28 cellular contexts compared by ENCODE assay signal in the genomic region with DNA sequence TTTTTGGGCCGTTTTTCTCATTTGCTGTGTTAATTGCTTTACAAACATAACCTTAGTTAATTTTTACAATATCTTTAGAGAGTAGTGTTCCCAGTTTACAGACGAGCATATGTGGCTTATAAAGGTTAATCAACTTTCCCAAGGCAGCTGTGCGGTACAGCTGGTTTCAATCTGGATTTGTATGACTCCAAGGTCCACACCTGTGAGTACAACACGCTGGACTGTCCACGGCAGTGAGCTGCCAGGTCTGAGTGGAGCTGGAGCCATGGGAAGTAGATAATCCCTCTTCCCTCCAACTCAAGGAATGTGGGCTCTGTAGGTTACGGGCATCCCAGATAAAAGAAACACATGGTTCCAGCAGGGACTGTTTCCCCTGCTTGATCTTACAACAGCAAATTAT.
"Had no signal": no experiment of that assay in that cellular context is flagged by ENCODE, and none has a peak within 500 bp of the region (broad histone marks: within the 10 kb centered on the region; RNA-seq: fewer than 3 reads in every experiment).

No MANE protein-coding gene starts in this region.

- H3K9me3 ChIP-seq: body of pancreas, esophagus muscularis mucosa, gastrocnemius medialis had no signal

- H3K36me3 ChIP-seq: esophagus muscularis mucosa, heart left ventricle had no signal

- H3K27me3 ChIP-seq: body of pancreas, esophagus muscularis mucosa, gastrocnemius medialis, heart left ventricle had no signal

- H3K27ac ChIP-seq: body of pancreas, esophagus muscularis mucosa, gastrocnemius medialis, heart left ventricle had no signal

- H3K4me1 ChIP-seq: body of pancreas, gastrocnemius medialis had no signal

- H3K27me3 Mint-ChIP-seq: activated naive CD4-positive, alpha-beta T cell treated with anti-CD3 and anti-CD28 coated beads, Interleukin-2, amount 10 ng/mL, durations not matched to agents 7 days and 5 days; activated naive CD8-positive, alpha-beta T cell treated with anti-CD3 and anti-CD28 coated beads, Interleukin-2, amount 10 ng/mL, durations not matched to agents 7 days and 5 days had no signal

- H3K36me3 Mint-ChIP-seq: activated naive CD4-positive, alpha-beta T cell treated with anti-CD3 and anti-CD28 coated beads, Interleukin-2, amount 10 ng/mL, durations not matched to agents 7 days and 5 days; activated naive CD4-positive, alpha-beta T cell treated with anti-CD3 and anti-CD28 coated beads, Interleukin-2, amount 50 U/mL, for 72 hours; activated naive CD8-positive, alpha-beta T cell treated with anti-CD3 and anti-CD28 coated beads, Interleukin-2, amount 10 ng/mL, durations not matched to agents 7 days and 5 days had no signal

- H3K4me1 Mint-ChIP-seq: activated CD4-positive, alpha-beta T cell treated with anti-CD3 and anti-CD28 coated beads, Interleukin-2, amount 10 ng/mL, durations not matched to agents 7 days and 5 days; activated naive CD4-positive, alpha-beta T cell treated with anti-CD3 and anti-CD28 coated beads, Interleukin-2, amount 10 ng/mL, durations not matched to agents 7 days and 5 days had no signal

- FAIRE-seq: colon had no signal

- DNase-seq: activated CD4-positive, alpha-beta memory T cell treated with anti-CD3 and anti-CD28 coated beads, Interleukin-2, amount 10 ng/mL, durations not matched to agents 7 days and 5 days; activated CD4-positive, alpha-beta T cell treated with anti-CD3 and anti-CD28 coated beads for 1 hour; activated CD4-positive, alpha-beta T cell treated with anti-CD3 and anti-CD28 coated beads for 4 hours; activated CD4-positive, alpha-beta T cell treated with anti-CD3 and anti-CD28 coated beads, Interleukin-2, amount 10 ng/mL, durations not matched to agents 7 days and 5 days; activated CD4-positive, alpha-beta T cell treated with anti-CD3 and anti-CD28 coated beads, Interleukin-2, amount 50 U/mL, for 4 hours; activated CD4-positive, CD25-positive, alpha-beta regulatory T cell; activated CD8-positive, alpha-beta memory T cell treated with anti-CD3 and anti-CD28 coated beads, Interleukin-2, amount 50 U/mL, for 48 hours; activated gamma-delta T cell; activated naive CD4-positive, alpha-beta T cell; activated naive CD4-positive, alpha-beta T cell treated with anti-CD3 and anti-CD28 coated beads, Interleukin-2, amount 10 ng/mL, durations not matched to agents 7 days and 5 days; activated naive CD8-positive, alpha-beta T cell treated with anti-CD3 and anti-CD28 coated beads, Interleukin-2, amount 10 ng/mL, durations not matched to agents 7 days and 5 days; activated T-cell treated with anti-CD3 and anti-CD28 coated beads for 4 hours; activated T-cell treated with anti-CD3 and anti-CD28 coated beads, Interleukin-2, amount 50 U/mL, for 24 hours; activated T-cell treated with anti-CD3 and anti-CD28 coated beads, Interleukin-2, amount 50 U/mL, for 72 hours; body of pancreas; caudate nucleus; cortex of kidney; dermis blood vessel endothelial cell; effector CD4-positive, alpha-beta T cell; effector memory CD8-positive, alpha-beta T cell; erythroblast; gastrocnemius medialis; glutamatergic neuron; heart left ventricle; T-helper 2 cell had no signal

- H3K27ac Mint-ChIP-seq: activated CD4-positive, alpha-beta memory T cell treated with anti-CD3 and anti-CD28 coated beads, Interleukin-2, amount 10 ng/mL, durations not matched to agents 7 days and 5 days; activated CD4-positive, alpha-beta T cell treated with anti-CD3 and anti-CD28 coated beads, Interleukin-2, amount 10 ng/mL, durations not matched to agents 7 days and 5 days; activated naive CD4-positive, alpha-beta T cell treated with anti-CD3 and anti-CD28 coated beads, Interleukin-2, amount 10 ng/mL, durations not matched to agents 7 days and 5 days; activated naive CD4-positive, alpha-beta T cell treated with anti-CD3 and anti-CD28 coated beads, Interleukin-2, amount 50 U/mL, for 72 hours; activated naive CD8-positive, alpha-beta T cell treated with anti-CD3 and anti-CD28 coated beads, Interleukin-2, amount 10 ng/mL, durations not matched to agents 7 days and 5 days; activated T-cell treated with anti-CD3 and anti-CD28 coated beads, Interleukin-2, amount 50 U/mL, for 24 hours; activated T-cell treated with anti-CD3 and anti-CD28 coated beads, Interleukin-2, amount 50 U/mL, for 72 hours; effector memory CD8-positive, alpha-beta T cell had no signal

- H3K9me3 Mint-ChIP-seq: activated CD4-positive, alpha-beta memory T cell treated with anti-CD3 and anti-CD28 coated beads, Interleukin-2, amount 10 ng/mL, durations not matched to agents 7 days and 5 days; activated CD4-positive, alpha-beta T cell treated with anti-CD3 and anti-CD28 coated beads, Interleukin-2, amount 10 ng/mL, durations not matched to agents 7 days and 5 days; activated naive CD4-positive, alpha-beta T cell treated with anti-CD3 and anti-CD28 coated beads, Interleukin-2, amount 10 ng/mL, durations not matched to agents 7 days and 5 days; activated naive CD4-positive, alpha-beta T cell treated with anti-CD3 and anti-CD28 coated beads, Interleukin-2, amount 50 U/mL, for 72 hours; activated naive CD8-positive, alpha-beta T cell treated with anti-CD3 and anti-CD28 coated beads, Interleukin-2, amount 10 ng/mL, durations not matched to agents 7 days and 5 days; activated T-cell treated with anti-CD3 and anti-CD28 coated beads, Interleukin-2, amount 50 U/mL, for 24 hours; activated T-cell treated with anti-CD3 and anti-CD28 coated beads, Interleukin-2, amount 50 U/mL, for 72 hours; effector memory CD8-positive, alpha-beta T cell had no signal

- ATAC-seq: activated naive CD4-positive, alpha-beta T cell treated with anti-CD3 and anti-CD28 coated beads, Interleukin-2, amount 50 U/mL, for 72 hours; activated T-cell treated with anti-CD3 and anti-CD28 coated beads, Interleukin-2, amount 50 U/mL, for 72 hours; body of pancreas; effector memory CD8-positive, alpha-beta T cell; gastrocnemius medialis had no signal

- H3K4me3 ChIP-seq: body of pancreas, esophagus muscularis mucosa, gastrocnemius medialis, heart left ventricle had no signal

- H3K4me3 Mint-ChIP-seq: activated CD4-positive, alpha-beta memory T cell treated with anti-CD3 and anti-CD28 coated beads, Interleukin-2, amount 10 ng/mL, durations not matched to agents 7 days and 5 days; activated CD4-positive, alpha-beta T cell treated with anti-CD3 and anti-CD28 coated beads, Interleukin-2, amount 10 ng/mL, durations not matched to agents 7 days and 5 days; activated naive CD4-positive, alpha-beta T cell treated with anti-CD3 and anti-CD28 coated beads, Interleukin-2, amount 10 ng/mL, durations not matched to agents 7 days and 5 days; activated naive CD8-positive, alpha-beta T cell treated with anti-CD3 and anti-CD28 coated beads, Interleukin-2, amount 10 ng/mL, durations not matched to agents 7 days and 5 days; activated T-cell treated with anti-CD3 and anti-CD28 coated beads, Interleukin-2, amount 50 U/mL, for 24 hours; activated T-cell treated with anti-CD3 and anti-CD28 coated beads, Interleukin-2, amount 50 U/mL, for 72 hours; effector memory CD8-positive, alpha-beta T cell had no signal
